22 cellular contexts compared by ENCODE assay signal in genomic region chr5:856531-857425, GRCh38. TPM values are rescaled to one million over a fixed set of nuclear protein-coding genes. Genes with fewer than 3 reads are reported as not detected.
A peak's percentile ranks its signal among the peaks of the same experiment; 100 is the strongest.
DNase-seq lines count a peak whose midpoint lies in the region; ATAC-seq and TF ChIP-seq lines count a peak whose summit lies in the region.
"Had no signal": no experiment of that assay in that cellular context is flagged by ENCODE, and none has a peak within 500 bp of the region (broad histone marks: within the 10 kb centered on the region; RNA-seq: fewer than 3 reads in every experiment).

No MANE protein-coding gene starts in this region.

- H2BK120ac ChIP-seq in trophoblast cell (ENCODE audit: insufficient read depth, low read length, poor library complexity) = no peak overlapping the region

- H3K23ac ChIP-seq in trophoblast cell (ENCODE audit: low read length) = peak overlapping the region; percentile 85

- H3K27ac Mint-ChIP-seq in activated CD8-positive, alpha-beta T cell treated with anti-CD3 and anti-CD28 coated beads for 36 hours = no peak overlapping the region
- H3K27ac Mint-ChIP-seq in activated CD8-positive, alpha-beta T cell treated with anti-CD3 and anti-CD28 coated beads, Interleukin-2, amount 10 ng/mL, durations not matched to agents 7 days and 5 days = no peak overlapping the region
- H3K27ac Mint-ChIP-seq in chondrocyte (ENCODE audit: unreplicated experiment) = no peak overlapping the region
- H3K27ac Mint-ChIP-seq: immature natural killer cell, naive B cell had no signal

- no peaks in the 10 kb centered on the region for H3K4me1 Mint-ChIP-seq in activated CD8-positive, alpha-beta T cell treated with anti-CD3 and anti-CD28 coated beads for 36 hours (ENCODE audit: low read depth)
- H3K4me1 Mint-ChIP-seq in activated CD8-positive, alpha-beta T cell treated with anti-CD3 and anti-CD28 coated beads, Interleukin-2, amount 10 ng/mL, durations not matched to agents 7 days and 5 days (ENCODE audit: low read depth) = no peaks in the 10 kb centered on the region
- H3K4me1 Mint-ChIP-seq in chondrocyte (ENCODE audit: low read depth) = no peaks in the 10 kb centered on the region

- intact Hi-C loops in activated CD8-positive, alpha-beta T cell treated with anti-CD3 and anti-CD28 coated beads for 36 hours (cut with micrococcal nuclease) = no loop called here

- WGBS in trophoblast cell (ENCODE audit: extremely low coverage, insufficient coverage, insufficient read length) = 100% methylated on average over 5 of the region's 16 CpGs

- H3K4me3 ChIP-seq in HEK293 (ENCODE audit: low read depth, low read length) (no peak overlapping the region), trophoblast cell (ENCODE audit: low read depth, low read length) (peak overlapping the region; percentile 55)
- H3K4me3 ChIP-seq: heart right ventricle had no signal

- no peaks in the 10 kb centered on the region for H3K9me3 Mint-ChIP-seq in activated CD8-positive, alpha-beta T cell treated with anti-CD3 and anti-CD28 coated beads for 36 hours
- H3K9me3 Mint-ChIP-seq in activated CD8-positive, alpha-beta T cell treated with anti-CD3 and anti-CD28 coated beads, Interleukin-2, amount 10 ng/mL, durations not matched to agents 7 days and 5 days (ENCODE audit: insufficient read depth) = no peaks in the 10 kb centered on the region
- H3K9me3 Mint-ChIP-seq in chondrocyte (ENCODE audit: low read depth) = no peaks in the 10 kb centered on the region
- H3K9me3 Mint-ChIP-seq: naive B cell had no signal

- ATAC-seq in activated CD8-positive, alpha-beta T cell treated with anti-CD3 and anti-CD28 coated beads for 36 hours = peak; percentile 39
- ATAC-seq in activated CD8-positive, alpha-beta T cell treated with anti-CD3 and anti-CD28 coated beads, Interleukin-2, amount 10 ng/mL, durations not matched to agents 7 days and 5 days = no peak
- ATAC-seq in HG03097 (IDR thresholded peaks at IDR 0.05; ENCODE audit: low FRiP score, unreplicated experiment) = no peak
- ATAC-seq: heart right ventricle had no signal

- H3K4me1 ChIP-seq in HEK293 (ENCODE audit: control insufficient read depth, insufficient read depth, low read length) (no peaks in the 10 kb centered on the region), trophoblast cell (ENCODE audit: control insufficient read depth in 1 of 2, insufficient read depth in 2 of 2, low read length in 2 of 2) (no peaks in the 10 kb centered on the region)
- H3K4me1 ChIP-seq: heart right ventricle had no signal

- H3K27ac ChIP-seq in HEK293 (ENCODE audit: extremely low read depth, low read depth, low read length) (no peak overlapping the region), trophoblast cell (ENCODE audit: low read depth, low read length) (no peak overlapping the region)
- H3K27ac ChIP-seq: C4-2B, heart right ventricle, RWPE1 had no signal

- no peak overlapping the region for H2BK12ac ChIP-seq in trophoblast cell (ENCODE audit: low read length)

- no peaks in the 10 kb centered on the region for H3K36me3 Mint-ChIP-seq in activated CD8-positive, alpha-beta T cell treated with anti-CD3 and anti-CD28 coated beads for 36 hours (ENCODE audit: low read depth)
- H3K36me3 Mint-ChIP-seq in activated CD8-positive, alpha-beta T cell treated with anti-CD3 and anti-CD28 coated beads, Interleukin-2, amount 10 ng/mL, durations not matched to agents 7 days and 5 days (ENCODE audit: low read depth) = peaks cover 2% of the 10 kb centered on the region
- H3K36me3 Mint-ChIP-seq in chondrocyte (ENCODE audit: low read depth) = no peaks in the 10 kb centered on the region
- H3K36me3 Mint-ChIP-seq: immature natural killer cell, naive B cell had no signal

- H3K18ac ChIP-seq in trophoblast cell (ENCODE audit: low read length) = no peak overlapping the region

- peak; percentile 25 for DNase-seq in activated CD8-positive, alpha-beta T cell treated with anti-CD3 and anti-CD28 coated beads for 36 hours
- no peak for DNase-seq in activated CD8-positive, alpha-beta T cell treated with anti-CD3 and anti-CD28 coated beads, Interleukin-2, amount 10 ng/mL, durations not matched to agents 7 days and 5 days
- peak; percentile 66 for DNase-seq in chondrocyte (ENCODE audit: low spot score)
- no peak for DNase-seq in trophoblast cell
- no peak for DNase-seq in G401 (ENCODE audit: low spot score)
- DNase-seq in OCI-M2 (lab: John Stamatoyannopoulos, UW; ENCODE audit: unreplicated experiment) = no peak
- DNase-seq: activated CD4-positive, alpha-beta T cell treated with anti-CD3 and anti-CD28 coated beads for 4 hours; activated gamma-delta T cell treated with Interleukin-2 at 50 U/mL for 16 hours; DMS 273 treated with DMSO at 0.1 percent for 48 hours; KBM-7; mammary epithelial cell; MV-4-11; naive B cell; NCI-H2081; NCI-H510A; small intestine had no signal

- H3K4me2 ChIP-seq in trophoblast cell (ENCODE audit: low read length) = no peak overlapping the region

- no peak overlapping the region for H4K12ac ChIP-seq in trophoblast cell (ENCODE audit: low read depth, low read length)

- TF ChIP-seq CTCF in activated CD8-positive, alpha-beta T cell treated with anti-CD3 and anti-CD28 coated beads for 36 hours (IDR thresholded peaks at IDR 0.05) = no peak
- TF ChIP-seq CTCF in HEK293 (tag by site-specific recombination; IDR thresholded peaks at IDR 0.05) = no peak
- TF ChIP-seq CTCF in chondrocyte (IDR thresholded peaks at IDR 0.05) = no peak

- no peak overlapping the region for H3K4me3 Mint-ChIP-seq in activated CD8-positive, alpha-beta T cell treated with anti-CD3 and anti-CD28 coated beads for 36 hours
- no peak overlapping the region for H3K4me3 Mint-ChIP-seq in activated CD8-positive, alpha-beta T cell treated with anti-CD3 and anti-CD28 coated beads, Interleukin-2, amount 10 ng/mL, durations not matched to agents 7 days and 5 days
- no peak overlapping the region for H3K4me3 Mint-ChIP-seq in chondrocyte (ENCODE audit: unreplicated experiment)
- H3K4me3 Mint-ChIP-seq: immature natural killer cell, naive B cell had no signal

- no peaks in the 10 kb centered on the region for H3K27me3 ChIP-seq in trophoblast cell (ENCODE audit: insufficient read depth, low read length)

- H3K9me3 ChIP-seq in HEK293 (ENCODE audit: control insufficient read depth, insufficient read depth, low read depth, low read length) = no peaks in the 10 kb centered on the region
- peaks cover 5% of the 10 kb centered on the region for H3K9me3 ChIP-seq in trophoblast cell (ENCODE audit: insufficient read depth, low read depth, low read length)
- H3K9me3 ChIP-seq: heart right ventricle had no signal

- no peak overlapping the region for H2AFZ ChIP-seq in trophoblast cell (ENCODE audit: insufficient read depth, low read length, poor library complexity)

- H3K36me3 ChIP-seq in HEK293 (ENCODE audit: control insufficient read depth in 2 of 2, insufficient read depth in 1 of 2, low read length in 2 of 2) (peaks cover 0 to 8% of the 10 kb centered on the region in 2 experiments; a peak in 2 of 3 replicates), trophoblast cell (ENCODE audit: control insufficient read depth in 1 of 2, insufficient read depth in 2 of 2, low read length in 2 of 2) (peaks cover 0 to 9% of the 10 kb centered on the region in 2 experiments)

- no peak overlapping the region for H3K9ac ChIP-seq in trophoblast cell (ENCODE audit: low read length)

- H2BK5ac ChIP-seq in trophoblast cell (ENCODE audit: low read depth, low read length, poor library complexity) = no peak overlapping the region

- CTCF ChIA-PET in activated CD8-positive, alpha-beta T cell treated with anti-CD3 and anti-CD28 coated beads for 36 hours (lab: Charles Lee) = no interaction called here
- CTCF ChIA-PET in activated CD8-positive, alpha-beta T cell treated with anti-CD3 and anti-CD28 coated beads, Interleukin-2, amount 10 ng/mL, durations not matched to agents 7 days and 5 days (lab: Charles Lee) = no interaction called here
- CTCF ChIA-PET in HEK293 (lab: Yijun Ruan, JAX) = no interaction called here

- H4K91ac ChIP-seq in trophoblast cell (ENCODE audit: low read depth, low read length) = no peak overlapping the region

- no peaks in the 10 kb centered on the region for H3K79me1 ChIP-seq in trophoblast cell (ENCODE audit: low read length)

- no peak overlapping the region for H4K8ac ChIP-seq in trophoblast cell (ENCODE audit: low read depth, low read length)

- no peak overlapping the region for H3K4ac ChIP-seq in trophoblast cell (ENCODE audit: low read depth, low read length)

- POLR2A ChIA-PET in activated CD8-positive, alpha-beta T cell treated with anti-CD3 and anti-CD28 coated beads for 36 hours (lab: Charles Lee) = no interaction called here
- POLR2A ChIA-PET in activated CD8-positive, alpha-beta T cell treated with anti-CD3 and anti-CD28 coated beads, Interleukin-2, amount 10 ng/mL, durations not matched to agents 7 days and 5 days (lab: Charles Lee) = no interaction called here
- POLR2A ChIA-PET in HEK293 (lab: Yijun Ruan, JAX) = no interaction called here

- no peak overlapping the region for H2AK5ac ChIP-seq in trophoblast cell (ENCODE audit: low read length)

- H3K14ac ChIP-seq in trophoblast cell (ENCODE audit: low read length) = no peak overlapping the region

- no peaks in the 10 kb centered on the region for H3K79me2 ChIP-seq in trophoblast cell (ENCODE audit: control insufficient read depth, insufficient read depth, low read length, poor library complexity)

- in situ Hi-C loops in G401 (cut with HindIII; ENCODE audit: low sequenced_read_pairs) = no loop called here

- no peaks in the 10 kb centered on the region for H3K27me3 Mint-ChIP-seq in activated CD8-positive, alpha-beta T cell treated with anti-CD3 and anti-CD28 coated beads for 36 hours
- no peaks in the 10 kb centered on the region for H3K27me3 Mint-ChIP-seq in activated CD8-positive, alpha-beta T cell treated with anti-CD3 and anti-CD28 coated beads, Interleukin-2, amount 10 ng/mL, durations not matched to agents 7 days and 5 days (ENCODE audit: low read depth)
- H3K27me3 Mint-ChIP-seq in chondrocyte (ENCODE audit: low read depth) = peaks cover 15% of the 10 kb centered on the region

RNA-seq across cellular contexts. Expression of gene ZDHHC11, which starts 6.0 kb away (rescaled TPM):
- 1 to 10 TPM; 4.6 to 6.0 TPM for total RNA-seq in activated CD8-positive, alpha-beta T cell treated with anti-CD3 and anti-CD28 coated beads for 36 hours
- 10 to 100 TPM; 11.9 to 17.0 TPM for total RNA-seq in activated CD8-positive, alpha-beta T cell treated with anti-CD3 and anti-CD28 coated beads, Interleukin-2, amount 10 ng/mL, durations not matched to agents 7 days and 5 days
- total RNA-seq in chondrocyte = 1.9 to 4.7 TPM (median 2.3 TPM) in 3 replicates
- 5.3 and 5.4 TPM in 2 replicates for polyA plus RNA-seq in trophoblast cell (2013)
- total RNA-seq in G401 (2014; rRNA removed; shearing (Covaris generic)) = 5.4 and 6.0 TPM in 2 replicates
- polyA plus RNA-seq: immature natural killer cell had no signal

RNA-seq across cellular contexts. Expression of gene BRD9, which starts 35.8 kb away (rescaled TPM):
- total RNA-seq in activated CD8-positive, alpha-beta T cell treated with anti-CD3 and anti-CD28 coated beads for 36 hours = 10 to 100 TPM; 46.6 to 51.7 TPM
- total RNA-seq in activated CD8-positive, alpha-beta T cell treated with anti-CD3 and anti-CD28 coated beads, Interleukin-2, amount 10 ng/mL, durations not matched to agents 7 days and 5 days = 10 to 100 TPM; 58.9 to 60.7 TPM
- total RNA-seq in chondrocyte = 26.5 to 30.4 TPM (median 30.1 TPM) in 3 replicates
- 22.7 and 23.8 TPM in 2 replicates for polyA plus RNA-seq in trophoblast cell (2013)
- total RNA-seq in G401 (2014; rRNA removed; shearing (Covaris generic)) = 47.8 and 68.7 TPM in 2 replicates

RNA-seq across cellular contexts. Expression of gene TRIP13, which starts 35.9 kb away (rescaled TPM):
- 10 to 100 TPM; 31.0 to 36.9 TPM for total RNA-seq in activated CD8-positive, alpha-beta T cell treated with anti-CD3 and anti-CD28 coated beads for 36 hours
- total RNA-seq in activated CD8-positive, alpha-beta T cell treated with anti-CD3 and anti-CD28 coated beads, Interleukin-2, amount 10 ng/mL, durations not matched to agents 7 days and 5 days = 10 to 100 TPM; 38.6 to 42.6 TPM
- 4.9 to 8.1 TPM (median 6.4 TPM) in 3 replicates for total RNA-seq in chondrocyte
- 21.5 and 22.0 TPM in 2 replicates for polyA plus RNA-seq in trophoblast cell (2013)
- total RNA-seq in G401 (2014; rRNA removed; shearing (Covaris generic)) = 61.0 and 67.2 TPM in 2 replicates

Comparison
In these comparisons a context has a peak if more than half of its experiments do, and no peak if none do; other contexts are left out.
1. DNase-seq: peak in activated CD8-positive, alpha-beta T cell treated with anti-CD3 and anti-CD28 coated beads for 36 hours (single experiment) and chondrocyte (single experiment); none in activated CD8-positive, alpha-beta T cell treated with anti-CD3 and anti-CD28 coated beads, Interleukin-2, amount 10 ng/mL, durations not matched to agents 7 days and 5 days (single experiment), trophoblast cell (0 of 2), G401 (single experiment) and OCI-M2 (single experiment).